In the genomic region with DNA sequence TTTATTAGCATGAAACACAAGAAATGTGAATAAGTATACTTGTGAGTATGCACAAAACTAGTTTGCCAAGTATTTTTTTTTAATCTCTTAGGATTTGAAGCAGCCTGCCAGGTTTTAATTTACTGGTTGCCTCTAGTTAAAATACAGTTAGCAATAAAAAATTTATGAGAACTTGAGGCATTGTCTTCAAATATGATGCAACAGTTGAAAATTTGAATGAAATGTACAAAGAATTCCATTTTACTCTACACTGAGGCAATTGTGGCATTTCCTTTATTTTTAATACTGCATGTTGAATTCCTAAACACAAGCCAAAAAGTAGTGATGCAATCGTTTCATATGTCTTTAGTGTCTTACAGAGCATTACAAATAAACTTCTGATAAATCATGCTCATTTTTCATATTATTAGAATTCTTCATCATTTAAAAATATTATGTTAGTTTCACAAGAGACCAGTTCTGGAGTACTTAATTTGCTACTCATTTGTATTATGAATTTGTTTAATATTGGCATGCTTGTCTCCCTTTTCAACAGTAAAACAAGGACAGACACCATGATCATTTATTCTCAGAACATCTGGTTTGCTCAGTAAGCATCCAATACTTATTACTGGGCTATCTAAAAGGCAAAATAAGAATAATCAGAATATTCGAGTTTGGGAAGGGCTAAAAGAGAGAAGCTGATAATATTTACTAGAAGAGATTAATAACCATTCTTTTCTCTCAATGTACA, we compare ENCODE assay signal across 14 cellular contexts.
DNase-seq lines count a peak whose midpoint lies in the region; ATAC-seq and TF ChIP-seq lines count a peak whose summit lies in the region.
"Had no signal": no experiment of that assay in that cellular context is flagged by ENCODE, and none has a peak within 500 bp of the region (broad histone marks: within the 10 kb centered on the region; RNA-seq: fewer than 3 reads in every experiment).

No MANE protein-coding gene starts in this region.

- H3K36me3 ChIP-seq in BJ (ENCODE audit: control insufficient read depth, insufficient read depth, low read length): no peaks in the 10 kb centered on the region
- H3K36me3 ChIP-seq: HAP-1, sigmoid colon had no signal

- DNase-seq in BJ (ENCODE audit: low read depth) (peak; percentile 97), NCI-H1048 (lab: John Stamatoyannopoulos, UW) (peak; percentile 17), choroid plexus epithelial cell (ENCODE audit: low read depth) (peak; percentile 96), non-pigmented ciliary epithelial cell (ENCODE audit: low read depth) (peak; percentile 68)
- no peak for DNase-seq in stimulated activated CD4-positive, alpha-beta T cell treated with anti-CD3 and anti-CD28 coated beads, Interleukin-1b, Interleukin-23, amount 100 ng/mL, for 48 hours
- DNase-seq in NK-92 treated with Interleukin-12 subunit alpha and Interleukin-12 subunit beta, amount 100 ng/mL, for 24 hours (lab: John Stamatoyannopoulos, UW): no peak
- no peak for DNase-seq in activated CD8-positive, alpha-beta T cell treated with anti-CD3 and anti-CD28 coated beads, Interleukin-2, amount 10 ng/mL, durations not matched to agents 7 days and 5 days
- DNase-seq: activated CD4-positive, alpha-beta T cell treated with anti-CD3 and anti-CD28 coated beads for 48 hours; activated naive CD4-positive, alpha-beta T cell treated with anti-CD3 and anti-CD28 coated beads for 36 hours; NCI-H526; sigmoid colon had no signal

- no peaks in the 10 kb centered on the region for H3K9me3 Mint-ChIP-seq in activated CD8-positive, alpha-beta T cell treated with anti-CD3 and anti-CD28 coated beads, Interleukin-2, amount 10 ng/mL, durations not matched to agents 7 days and 5 days (ENCODE audit: insufficient read depth)
- H3K9me3 Mint-ChIP-seq: activated naive CD4-positive, alpha-beta T cell treated with anti-CD3 and anti-CD28 coated beads for 36 hours; type B pancreatic cell had no signal

- POLR2A ChIA-PET in BJ (lab: Charles Lee): interaction anchor here (0.5 kb wide), 1 partner anchor 132 kb away, joined by 3 read pairs; no protein-coding TSS in a partner anchor
- POLR2A ChIA-PET in activated CD8-positive, alpha-beta T cell treated with anti-CD3 and anti-CD28 coated beads, Interleukin-2, amount 10 ng/mL, durations not matched to agents 7 days and 5 days (lab: Charles Lee): no interaction called here

- H3K27ac Mint-ChIP-seq in activated CD8-positive, alpha-beta T cell treated with anti-CD3 and anti-CD28 coated beads, Interleukin-2, amount 10 ng/mL, durations not matched to agents 7 days and 5 days: no peak overlapping the region
- H3K27ac Mint-ChIP-seq: activated naive CD4-positive, alpha-beta T cell treated with anti-CD3 and anti-CD28 coated beads for 36 hours; type B pancreatic cell had no signal

- no peaks in the 10 kb centered on the region for H3K27me3 ChIP-seq in BJ (ENCODE audit: control insufficient read depth, insufficient read depth, low read length)
- H3K27me3 ChIP-seq: sigmoid colon had no signal

- H3K4me3 Mint-ChIP-seq in activated CD8-positive, alpha-beta T cell treated with anti-CD3 and anti-CD28 coated beads, Interleukin-2, amount 10 ng/mL, durations not matched to agents 7 days and 5 days: no peak overlapping the region
- H3K4me3 Mint-ChIP-seq: activated naive CD4-positive, alpha-beta T cell treated with anti-CD3 and anti-CD28 coated beads for 36 hours; type B pancreatic cell had no signal

- no peaks in the 10 kb centered on the region for H3K36me3 Mint-ChIP-seq in activated CD8-positive, alpha-beta T cell treated with anti-CD3 and anti-CD28 coated beads, Interleukin-2, amount 10 ng/mL, durations not matched to agents 7 days and 5 days (ENCODE audit: low read depth)
- H3K36me3 Mint-ChIP-seq: type B pancreatic cell had no signal

- H3K4me3 ChIP-seq in BJ (ENCODE audit: low read depth, low read length) (no peak overlapping the region), choroid plexus epithelial cell (ENCODE audit: low read depth, low read length) (no peak overlapping the region)
- H3K4me3 ChIP-seq: HAP-1, sigmoid colon had no signal

- TF ChIP-seq CTCF in BJ (IDR thresholded peaks at IDR 0.05; ENCODE audit: insufficient read depth, low read depth, low read length) (no peak), choroid plexus epithelial cell (conservative IDR thresholded peaks at IDR 0.05; ENCODE audit: low read depth, low read length) (no peak)

- H3K4me1 Mint-ChIP-seq in activated CD8-positive, alpha-beta T cell treated with anti-CD3 and anti-CD28 coated beads, Interleukin-2, amount 10 ng/mL, durations not matched to agents 7 days and 5 days (ENCODE audit: low read depth): no peaks in the 10 kb centered on the region

- ATAC-seq in GM21367 (IDR thresholded peaks at IDR 0.05; ENCODE audit: unreplicated experiment): no peak
- no peak for ATAC-seq in activated CD8-positive, alpha-beta T cell treated with anti-CD3 and anti-CD28 coated beads, Interleukin-2, amount 10 ng/mL, durations not matched to agents 7 days and 5 days

- no peaks in the 10 kb centered on the region for H3K27me3 Mint-ChIP-seq in activated CD8-positive, alpha-beta T cell treated with anti-CD3 and anti-CD28 coated beads, Interleukin-2, amount 10 ng/mL, durations not matched to agents 7 days and 5 days (ENCODE audit: low read depth)
- H3K27me3 Mint-ChIP-seq: type B pancreatic cell had no signal

- CTCF ChIA-PET in BJ (lab: Yijun Ruan, JAX): interaction anchor here (0.9 to 1.2 kb wide), 4 partner anchors 26 to 188 kb away, joined by 3 to 4 read pairs (median 3); no protein-coding TSS in a partner anchor
- CTCF ChIA-PET in activated CD8-positive, alpha-beta T cell treated with anti-CD3 and anti-CD28 coated beads, Interleukin-2, amount 10 ng/mL, durations not matched to agents 7 days and 5 days (lab: Charles Lee): no interaction called here

Comparison
In these comparisons a context has a peak if more than half of its experiments do, and no peak if none do; other contexts are left out.
1. DNase-seq: peak in BJ (single experiment), NCI-H1048 (single experiment), choroid plexus epithelial cell (single experiment) and non-pigmented ciliary epithelial cell (single experiment); none in stimulated activated CD4-positive, alpha-beta T cell treated with anti-CD3 and anti-CD28 coated beads, Interleukin-1b, Interleukin-23, amount 100 ng/mL, for 48 hours (single experiment), NK-92 treated with Interleukin-12 subunit alpha and Interleukin-12 subunit beta, amount 100 ng/mL, for 24 hours (single experiment) and activated CD8-positive, alpha-beta T cell treated with anti-CD3 and anti-CD28 coated beads, Interleukin-2, amount 10 ng/mL, durations not matched to agents 7 days and 5 days (single experiment).